ENCODE assay signal across 2 cellular contexts in the genomic region with DNA sequence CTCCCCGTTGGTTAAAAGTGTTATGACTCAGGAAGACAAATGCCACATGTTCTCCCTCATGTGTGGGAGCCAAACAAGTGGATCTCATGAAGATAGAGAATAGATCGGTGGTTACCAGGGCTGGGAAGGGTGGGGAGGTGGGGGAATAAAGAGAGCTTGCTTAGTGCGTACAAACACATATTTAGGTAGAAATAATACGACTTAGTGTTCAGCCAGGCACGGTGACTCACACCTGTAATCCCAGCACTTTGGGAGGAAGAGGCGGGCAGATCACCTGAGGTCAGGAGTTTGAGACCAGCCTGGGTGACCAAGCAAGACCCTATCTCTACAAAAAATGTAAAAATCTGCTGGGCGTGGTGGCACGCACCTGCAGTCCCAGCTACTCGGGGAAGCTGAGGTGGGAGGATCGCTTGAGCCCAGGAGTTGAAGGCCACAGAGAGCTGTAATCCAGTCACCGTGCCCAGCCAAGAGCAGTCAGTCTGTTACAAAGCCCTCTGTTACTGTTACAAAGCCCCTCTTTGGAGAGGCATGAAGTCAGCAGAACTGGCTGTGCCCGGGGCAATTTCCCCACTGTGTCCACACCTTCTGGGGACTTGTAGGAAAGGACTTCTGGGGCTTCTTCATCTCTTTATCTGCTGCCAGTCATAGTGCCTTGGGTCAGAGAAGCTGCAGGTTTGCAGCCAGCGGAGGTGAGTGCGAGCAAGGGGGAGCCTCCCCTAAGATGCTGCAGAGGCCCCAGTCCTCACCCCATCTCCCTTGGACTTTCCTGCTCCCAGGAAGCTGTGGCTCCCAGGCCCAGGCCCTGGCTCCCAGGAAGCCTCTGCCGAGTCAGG.
TF ChIP-seq lines count a peak whose summit lies in the region.

No MANE protein-coding gene starts in this region.

TF ChIP-seq in SK-N-SH, 30 proteins besides CTCF, POLR2A, EP300 and RAD21 (continued from another document):
- TF ChIP-seq, protein P1, sequence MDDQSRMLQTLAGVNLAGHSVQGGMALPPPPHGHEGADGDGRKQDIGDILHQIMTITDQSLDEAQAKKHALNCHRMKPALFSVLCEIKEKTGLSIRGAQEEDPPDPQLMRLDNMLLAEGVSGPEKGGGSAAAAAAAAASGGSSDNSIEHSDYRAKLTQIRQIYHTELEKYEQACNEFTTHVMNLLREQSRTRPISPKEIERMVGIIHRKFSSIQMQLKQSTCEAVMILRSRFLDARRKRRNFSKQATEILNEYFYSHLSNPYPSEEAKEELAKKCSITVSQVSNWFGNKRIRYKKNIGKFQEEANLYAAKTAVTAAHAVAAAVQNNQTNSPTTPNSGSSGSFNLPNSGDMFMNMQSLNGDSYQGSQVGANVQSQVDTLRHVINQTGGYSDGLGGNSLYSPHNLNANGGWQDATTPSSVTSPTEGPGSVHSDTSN (IDR thresholded peaks at IDR 0.05) = no peak
- TF ChIP-seq JUND (IDR thresholded peaks at IDR 0.05) = no peak
- no peak for TF ChIP-seq NRF1 (IDR thresholded peaks at IDR 0.05; ENCODE audit: low read depth, low read length)
- no peak for TF ChIP-seq MXI1 (IDR thresholded peaks at IDR 0.05; ENCODE audit: low read depth, low read length)
- no peak for TF ChIP-seq YY1 (IDR thresholded peaks at IDR 0.05; ENCODE audit: low read depth)

TF ChIP-seq in SK-N-SH treated with all-trans-retinoic acid at 6 μM for 48 hours, 23 proteins besides CTCF, POLR2A, EP300 and RAD21 (continued from another document):
- TF ChIP-seq, protein P2, sequence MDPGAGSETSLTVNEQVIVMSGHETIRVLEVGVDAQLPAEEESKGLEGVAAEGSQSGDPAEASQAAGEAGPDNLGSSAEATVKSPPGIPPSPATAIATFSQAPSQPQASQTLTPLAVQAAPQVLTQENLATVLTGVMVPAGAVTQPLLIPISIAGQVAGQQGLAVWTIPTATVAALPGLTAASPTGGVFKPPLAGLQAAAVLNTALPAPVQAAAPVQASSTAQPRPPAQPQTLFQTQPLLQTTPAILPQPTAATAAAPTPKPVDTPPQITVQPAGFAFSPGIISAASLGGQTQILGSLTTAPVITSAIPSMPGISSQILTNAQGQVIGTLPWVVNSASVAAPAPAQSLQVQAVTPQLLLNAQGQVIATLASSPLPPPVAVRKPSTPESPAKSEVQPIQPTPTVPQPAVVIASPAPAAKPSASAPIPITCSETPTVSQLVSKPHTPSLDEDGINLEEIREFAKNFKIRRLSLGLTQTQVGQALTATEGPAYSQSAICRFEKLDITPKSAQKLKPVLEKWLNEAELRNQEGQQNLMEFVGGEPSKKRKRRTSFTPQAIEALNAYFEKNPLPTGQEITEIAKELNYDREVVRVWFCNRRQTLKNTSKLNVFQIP (CRISPR knock-in tag; IDR thresholded peaks at IDR 0.05; ENCODE audit: borderline replicate concordance, low read depth) = no peak
- TF ChIP-seq ARNTL (CRISPR knock-in tag; IDR thresholded peaks at IDR 0.05; ENCODE audit: borderline replicate concordance, low read depth) (no peak), ZFP30 (CRISPR knock-in tag; IDR thresholded peaks at IDR 0.05) (no peak), ZFP3 (CRISPR knock-in tag; IDR thresholded peaks at IDR 0.05) (no peak), SNAI2 (CRISPR knock-in tag; IDR thresholded peaks at IDR 0.05) (no peak), GLIS3 (CRISPR knock-in tag; IDR thresholded peaks at IDR 0.05) (no peak)
